In genomic region chr16:20380782-20381181, GRCh38 we compare ENCODE assay signal across 30 cellular contexts. TPM values are rescaled to one million over a fixed set of nuclear protein-coding genes. Genes with fewer than 3 reads are reported as not detected.
"Had no signal": no experiment of that assay in that cellular context is flagged by ENCODE, and none has a peak within 500 bp of the region (broad histone marks: within the 10 kb centered on the region; RNA-seq: fewer than 3 reads in every experiment).

No MANE protein-coding gene starts in this region.

- H3K36me3 ChIP-seq: heart right ventricle, prostate gland, spleen, tibial artery, upper lobe of left lung, uterus had no signal

- H3K9me3 ChIP-seq: heart right ventricle, prostate gland, spleen, tibial artery, upper lobe of left lung, uterus had no signal

- H3K4me1 Mint-ChIP-seq: nephron had no signal

- FAIRE-seq: endometrium, frontal cortex had no signal

- H3K9me3 Mint-ChIP-seq: nephron; stimulated activated memory B cell treated with anti-CD40 and anti-IgM and Interleukin-4, amounts not matched to agents 10 μg/mL and 1 μg/mL and 100 μg/mL, for 72 hours; stimulated activated naive CD8-positive, alpha-beta T cell treated with anti-CD3 and anti-CD28 coated beads, Interleukin-15, Interleukin-2, amounts not matched to agents 100 ng/mL and 50 ng/mL, for 24 hours had no signal

- H3K27me3 Mint-ChIP-seq: stimulated activated memory B cell treated with anti-CD40 and anti-IgM and Interleukin-4, amounts not matched to agents 10 μg/mL and 1 μg/mL and 100 μg/mL, for 72 hours had no signal

- H3K27me3 ChIP-seq: upper lobe of left lung, uterus had no signal

- H3K4me1 ChIP-seq: parathyroid adenoma, prostate gland, tibial artery, upper lobe of left lung, uterus had no signal

- DNase-seq: effector memory CD4-positive, alpha-beta T cell; heart right ventricle; islet precursor cell; left cardiac atrium; left ventricle myocardium superior; mesenchymal stem cell; midbrain; naive B cell; occipital lobe; retina; spleen; stimulated activated CD4-positive, alpha-beta T cell treated with anti-CD3 and anti-CD28 coated beads, Interleukin-15, amount 100 ng/mL, for 24 hours; stimulated activated CD4-positive, alpha-beta T cell treated with anti-CD3 and anti-CD28 coated beads, Interleukin-1b, Interleukin-23, amount 100 ng/mL, for 48 hours; stimulated activated CD4-positive, alpha-beta T cell treated with anti-CD3 and anti-CD28 coated beads, Interleukin-4, amount 100 ng/mL, for 24 hours; tibial artery; uterus had no signal

- ATAC-seq: esophagus mucosa; heart right ventricle; left cardiac atrium; left ventricle myocardium superior; sciatic nerve; stimulated activated memory B cell treated with anti-CD40 and anti-IgM and Interleukin-4, amounts not matched to agents 10 μg/mL and 1 μg/mL and 100 μg/mL, for 72 hours had no signal

- H3K4me3 ChIP-seq: heart right ventricle, lung, prostate gland, spleen, tibial artery, upper lobe of left lung, uterus had no signal

- H3K36me3 Mint-ChIP-seq: naive B cell; stimulated activated memory B cell treated with anti-CD40 and anti-IgM and Interleukin-4, amounts not matched to agents 10 μg/mL and 1 μg/mL and 100 μg/mL, for 72 hours had no signal

- H3K27ac ChIP-seq: heart right ventricle, parathyroid adenoma, prostate gland, spleen, tibial artery, upper lobe of left lung, uterus had no signal

- H3K4me3 Mint-ChIP-seq: naive B cell; nephron; stimulated activated memory B cell treated with anti-CD40 and anti-IgM and Interleukin-4, amounts not matched to agents 10 μg/mL and 1 μg/mL and 100 μg/mL, for 72 hours; stimulated activated naive CD8-positive, alpha-beta T cell treated with anti-CD3 and anti-CD28 coated beads, Interleukin-15, Interleukin-2, amounts not matched to agents 100 ng/mL and 50 ng/mL, for 24 hours had no signal

- H3K27ac Mint-ChIP-seq: stimulated activated memory B cell treated with anti-CD40 and anti-IgM and Interleukin-4, amounts not matched to agents 10 μg/mL and 1 μg/mL and 100 μg/mL, for 72 hours; stimulated activated naive CD8-positive, alpha-beta T cell treated with anti-CD3 and anti-CD28 coated beads, Interleukin-15, Interleukin-2, amounts not matched to agents 100 ng/mL and 50 ng/mL, for 24 hours had no signal

RNA-seq across cellular contexts. Expression of gene PDILT, which starts 23.8 kb away (rescaled TPM):
- total RNA-seq: esophagus mucosa, fibroblast of lung, frontal cortex, heart right ventricle, left cardiac atrium, left ventricle myocardium superior, lung, occipital lobe, sciatic nerve, skeletal muscle tissue, spleen, temporal lobe, upper lobe of left lung, uterus had no signal
- polyA plus RNA-seq: fibroblast of lung, heart right ventricle, lung, spleen had no signal

RNA-seq across cellular contexts. Expression of gene UMOD, which starts 28.3 kb away (rescaled TPM):
- total RNA-seq: esophagus mucosa, fibroblast of lung, frontal cortex, heart right ventricle, left cardiac atrium, left ventricle myocardium superior, lung, occipital lobe, sciatic nerve, skeletal muscle tissue, spleen, temporal lobe, upper lobe of left lung, uterus had no signal
- polyA plus RNA-seq: fibroblast of lung, heart right ventricle, lung had no signal

RNA-seq across cellular contexts. Expression of gene ACSM5, which starts 28.6 kb away (rescaled TPM):
- total RNA-seq: fibroblast of lung had no signal

RNA-seq across cellular contexts. Expression of gene GP2, which starts 53.5 kb away (rescaled TPM):
- total RNA-seq: esophagus mucosa, fibroblast of lung, left cardiac atrium, left ventricle myocardium superior, occipital lobe, skeletal muscle tissue, temporal lobe, uterus had no signal
- polyA plus RNA-seq: fibroblast of lung had no signal
